8 cellular contexts compared by ENCODE assay signal in genomic region chr1:230979389-230979716, GRCh38. TPM values are rescaled to one million over a fixed set of nuclear protein-coding genes. Genes with fewer than 3 reads are reported as not detected.
DNase-seq lines count a peak whose midpoint lies in the region; ATAC-seq, FAIRE-seq and TF ChIP-seq lines count a peak whose summit lies in the region.

No MANE protein-coding gene starts in this region.

- H3K27ac ChIP-seq in A549 (peak overlapping the region; percentile 80 to 90), HL-60 (replicated peaks) (peak overlapping the region; percentile 69)

- H3K4me1 ChIP-seq in A549: peaks cover 19% of the 10 kb centered on the region

- H3K4me1 Mint-ChIP-seq in mesothelial cell of epicardium: peaks cover 28% of the 10 kb centered on the region

- H3K4me3 ChIP-seq in A549 (peak overlapping the region; percentile 77), HL-60 (replicated peaks; ENCODE audit: insufficient read depth, low read length) (peak overlapping the region; percentile 92), cardiac fibroblast (replicated peaks in 1 of 2; ENCODE audit: low read depth in 2 of 2, low read length in 2 of 2) (peak overlapping the region; percentile 70 to 74)

- H3K36me3 Mint-ChIP-seq in mesothelial cell of epicardium: no peaks in the 10 kb centered on the region

- no peak for FAIRE-seq in A549 (lab: Jason Lieb, UNC)

- POLR2A ChIA-PET in A549 (lab: Yijun Ruan, JAX): interaction anchor here (1.0 to 1.2 kb wide), 2 partner anchors 10 to 111 kb away, joined by 3 to 5 read pairs; partner anchors contain the start of gene C1orf198

- no peak for TF ChIP-seq CTCF in A549 (IDR thresholded peaks at IDR 0.05)
- no peak for TF ChIP-seq CTCF in HL-60 (IDR thresholded peaks at IDR 0.05; ENCODE audit: insufficient read depth, low read length)
- no peak for TF ChIP-seq CTCF in cardiac fibroblast (IDR thresholded peaks at IDR 0.05; ENCODE audit: low read depth, low read length)
- no peak for TF ChIP-seq CTCF in mesothelial cell of epicardium (IDR thresholded peaks at IDR 0.05; ENCODE audit: unreplicated experiment)

- H3K27me3 Mint-ChIP-seq in mesothelial cell of epicardium (ENCODE audit: low read depth): no peaks in the 10 kb centered on the region

- H3K27ac Mint-ChIP-seq in mesothelial cell of epicardium: peak overlapping the region; percentile 96

- peak overlapping the region; percentile 99 for H3K4me3 Mint-ChIP-seq in mesothelial cell of epicardium

- H3K4me2 ChIP-seq in A549: peak overlapping the region; percentile 82

- H3K9me3 ChIP-seq in A549: no peaks in the 10 kb centered on the region

- peak in 1 of 2 experiments; percentile 16; a peak in 2 of 6 replicates for ATAC-seq in A549
- no peak for ATAC-seq in HG02798 (IDR thresholded peaks at IDR 0.05; ENCODE audit: poor library complexity, unreplicated experiment)
- no peak for ATAC-seq in GM18873 (IDR thresholded peaks at IDR 0.05; ENCODE audit: low FRiP score, unreplicated experiment)

- no peaks in the 10 kb centered on the region for H3K9me3 Mint-ChIP-seq in mesothelial cell of epicardium

- H3K27me3 ChIP-seq in HL-60 (ENCODE audit: insufficient read depth, poor library complexity, severe bottlenecking): no peaks in the 10 kb centered on the region

- 7% methylated on average over 12 of the region's 12 CpGs for WGBS in A549 (ENCODE audit: missing lambda C conversion rate)

- TF ChIP-seq RAD21 in A549 (conservative IDR thresholded peaks at IDR 0.05 in 1 of 2, IDR thresholded peaks at IDR 0.05 in 1 of 2): no peak

- CTCF ChIA-PET in A549 (lab: Yijun Ruan, JAX): interaction anchor here (0.5 to 2.7 kb wide), 10 partner anchors 10 to 436 kb away, joined by 3 to 14 read pairs (median 3); no protein-coding TSS in a partner anchor

- DNase-seq in A549 (ENCODE audit: low read depth in 1 of 2, low spot score in 1 of 2) (no peak), HL-60 (ENCODE audit: low read depth in 1 of 2, low spot score in 1 of 2) (no peak), cardiac fibroblast (ENCODE audit: low read depth in 2 of 2) (peak in 1 of 2 donors; percentile 2), mesothelial cell of epicardium (ENCODE audit: low spot score in 2 of 2, unreplicated experiment in 2 of 2) (no peak), SIG-M5 treated with dmso at 0.1 percent for 504 hours (lab: John Stamatoyannopoulos, UW; ENCODE audit: unreplicated experiment) (no peak), A172 (ENCODE audit: low spot score) (no peak)

- TF ChIP-seq POLR2A in A549 (IDR thresholded peaks at IDR 0.05; ENCODE audit: low read length): no peak

- TF ChIP-seq EP300 in A549 (IDR thresholded peaks at IDR 0.05): no peak

TF ChIP-seq in A549, 52 proteins besides CTCF, POLR2A, EP300 and RAD21:
- no peak for TF ChIP-seq HDAC2 (IDR thresholded peaks at IDR 0.05)
- no peak for TF ChIP-seq ESRRA (IDR thresholded peaks at IDR 0.05; ENCODE audit: borderline replicate concordance, low read length)
- no peak for TF ChIP-seq NFE2L2 (conservative IDR thresholded peaks at IDR 0.05; ENCODE audit: low read length)
- no peak for TF ChIP-seq ZSCAN20 (CRISPR knock-in tag; IDR thresholded peaks at IDR 0.05)
- 0 out of 2 replicates have a peak, but pooled peaks have one; percentile 51 for TF ChIP-seq KDM5A (IDR thresholded peaks at IDR 0.05)
- no peak for TF ChIP-seq SMC3 (IDR thresholded peaks at IDR 0.05)
- no peak for TF ChIP-seq SREBF2 (IDR thresholded peaks at IDR 0.05)

RNA-seq across cellular contexts. Expression of gene ARV1, which starts 0.5 kb away (rescaled TPM):
- 45.2 and 50.0 TPM in 2 replicates for polyA plus RNA-seq in A549 (2011; rRNA removed)
- polyA plus RNA-seq in A549 (2012; cell fraction: cytosol; rRNA removed): 24.8 and 25.4 TPM in 2 replicates
- 7.4 and 11.7 TPM in 2 replicates for polyA plus RNA-seq in A549 (2012; cell fraction: nucleus; rRNA removed)
- 31.2 to 34.0 TPM (median 32.0 TPM) in 3 replicates for polyA plus RNA-seq in A549 (2017; fragmentation: RNase III; extraction: RNeasy Plus Mini Kit Qiagen cat#74134 plus additional on column Dnase treatment)
- polyA minus RNA-seq in A549 (2011; rRNA and poly(A)+ RNA removed): 8.6 and 10.4 TPM in 2 replicates
- total RNA-seq in mesothelial cell of epicardium: 10.2 to 11.0 TPM (median 10.6 TPM) in 3 replicates
- 61.1 and 69.1 TPM in 2 replicates for total RNA-seq in A172 (2014; rRNA removed; shearing (Covaris generic))

RNA-seq across cellular contexts. Expression of gene TTC13, which starts 0.7 kb away (rescaled TPM):
- 22.7 and 23.2 TPM in 2 replicates for polyA plus RNA-seq in A549 (2011; rRNA removed)
- polyA plus RNA-seq in A549 (2012; cell fraction: cytosol; rRNA removed): 3.3 and 3.4 TPM in 2 replicates
- 5.5 and 7.8 TPM in 2 replicates for polyA plus RNA-seq in A549 (2012; cell fraction: nucleus; rRNA removed)
- polyA plus RNA-seq in A549 (2017; fragmentation: RNase III; extraction: RNeasy Plus Mini Kit Qiagen cat#74134 plus additional on column Dnase treatment): 11.6 to 14.1 TPM (median 12.5 TPM) in 3 replicates
- polyA minus RNA-seq in A549 (2011; rRNA and poly(A)+ RNA removed): 20.2 and 20.9 TPM in 2 replicates
- total RNA-seq in mesothelial cell of epicardium: 15.5 to 16.2 TPM (median 15.6 TPM) in 3 replicates
- total RNA-seq in A172 (2014; rRNA removed; shearing (Covaris generic)): 30.2 and 36.2 TPM in 2 replicates
